ENCODE assay signal across 26 cellular contexts in genomic region chr4:17805580-17805979, GRCh38. TPM values are rescaled to one million over a fixed set of nuclear protein-coding genes. Genes with fewer than 3 reads are reported as not detected.
DNase-seq lines count a peak whose midpoint lies in the region; ATAC-seq and TF ChIP-seq lines count a peak whose summit lies in the region.
"Had no signal": no experiment of that assay in that cellular context is flagged by ENCODE, and none has a peak within 500 bp of the region (broad histone marks: within the 10 kb centered on the region; RNA-seq: fewer than 3 reads in every experiment).

No MANE protein-coding gene starts in this region.

- no peak overlapping the region for H3K27ac Mint-ChIP-seq in stimulated activated naive CD8-positive, alpha-beta T cell treated with anti-CD3 and anti-CD28 coated beads, Interleukin-15, Interleukin-2, amounts not matched to agents 100 ng/mL and 50 ng/mL, for 24 hours
- peak overlapping the region; percentile 39 for H3K27ac Mint-ChIP-seq in activated naive CD8-positive, alpha-beta T cell treated with anti-CD3 and anti-CD28 coated beads, Interleukin-2, amount 50 U/mL, for 24 hours
- H3K27ac Mint-ChIP-seq in CD4-positive, alpha-beta memory T cell: peak overlapping the region in 3 of 7 donors; percentile 4 to 97 (median 15)
- H3K27ac Mint-ChIP-seq: GM23338, HFFc6, neural progenitor cell, progenitor cell of endocrine pancreas had no signal

- peaks cover 65% of the 10 kb centered on the region for H3K36me3 Mint-ChIP-seq in stimulated activated naive CD8-positive, alpha-beta T cell treated with anti-CD3 and anti-CD28 coated beads, Interleukin-15, Interleukin-2, amounts not matched to agents 100 ng/mL and 50 ng/mL, for 24 hours (ENCODE audit: low read depth)
- peaks cover 57% of the 10 kb centered on the region for H3K36me3 Mint-ChIP-seq in activated naive CD8-positive, alpha-beta T cell treated with anti-CD3 and anti-CD28 coated beads, Interleukin-2, amount 50 U/mL, for 24 hours (ENCODE audit: low read depth)
- peaks cover 34 to 58% of the 10 kb centered on the region in 2 donors for H3K36me3 Mint-ChIP-seq in CD4-positive, alpha-beta memory T cell

- in situ Hi-C loops in brain microvascular endothelial cell (cut with HindIII; ENCODE audit: low pct_ligation_motif_present, low sequenced_read_pairs): no loop called here

- CTCF ChIA-PET in CD4-positive, alpha-beta memory T cell (lab: Charles Lee; ENCODE audit: partially characterized antibody): interaction anchor here (1.1 to 6.8 kb wide), 3 partner anchors 11 to 257 kb away, joined by 3 to 57 read pairs (median 28); no protein-coding TSS in a partner anchor

- peak overlapping the region; percentile 26 for H3K4me3 Mint-ChIP-seq in stimulated activated naive CD8-positive, alpha-beta T cell treated with anti-CD3 and anti-CD28 coated beads, Interleukin-15, Interleukin-2, amounts not matched to agents 100 ng/mL and 50 ng/mL, for 24 hours
- no peak overlapping the region for H3K4me3 Mint-ChIP-seq in activated naive CD8-positive, alpha-beta T cell treated with anti-CD3 and anti-CD28 coated beads, Interleukin-2, amount 50 U/mL, for 24 hours
- H3K4me3 Mint-ChIP-seq in CD4-positive, alpha-beta memory T cell: peak overlapping the region in 3 of 8 donors; percentile 38 to 53 (median 40)
- H3K4me3 Mint-ChIP-seq: GM23338, HFFc6, neural progenitor cell had no signal

- H3K4me3 ChIP-seq in left lung: no peak overlapping the region
- H3K4me3 ChIP-seq in brain microvascular endothelial cell (ENCODE audit: low read depth, low read length): no peak overlapping the region
- no peak overlapping the region for H3K4me3 ChIP-seq in CD4-positive, alpha-beta memory T cell (ENCODE audit: low read length in 2 of 2)
- H3K4me3 ChIP-seq: GM23338, lung, neural progenitor cell, sigmoid colon, stomach, tibial artery had no signal

- intact Hi-C loops in left lung (cut with DNase I): no loop called here
- intact Hi-C loops in CD4-positive, alpha-beta memory T cell (cut with micrococcal nuclease): loop anchor here (5.0 kb wide), 1 partner anchor 168 kb away; no protein-coding TSS in a partner anchor

- H3K36me3 ChIP-seq in left lung: peaks cover 0 to 39% of the 10 kb centered on the region in 2 donors
- H3K36me3 ChIP-seq in brain microvascular endothelial cell (replicated peaks): peaks cover 15% of the 10 kb centered on the region
- H3K36me3 ChIP-seq in CD4-positive, alpha-beta memory T cell (ENCODE audit: insufficient read depth, low read length): peaks cover 38% of the 10 kb centered on the region

- H3K4me1 Mint-ChIP-seq in stimulated activated naive CD8-positive, alpha-beta T cell treated with anti-CD3 and anti-CD28 coated beads, Interleukin-15, Interleukin-2, amounts not matched to agents 100 ng/mL and 50 ng/mL, for 24 hours (ENCODE audit: low read depth): peaks cover 50% of the 10 kb centered on the region
- H3K4me1 Mint-ChIP-seq in activated naive CD8-positive, alpha-beta T cell treated with anti-CD3 and anti-CD28 coated beads, Interleukin-2, amount 50 U/mL, for 24 hours: peaks cover 43% of the 10 kb centered on the region
- H3K4me1 Mint-ChIP-seq in CD4-positive, alpha-beta memory T cell: peaks cover 45 to 72% (median 57%) of the 10 kb centered on the region in 4 donors

- H3K4me1 ChIP-seq in left lung: peaks cover 18 to 35% of the 10 kb centered on the region in 2 donors
- peaks cover 46% of the 10 kb centered on the region for H3K4me1 ChIP-seq in CD4-positive, alpha-beta memory T cell (ENCODE audit: insufficient read depth, low read length)

- H3K27me3 ChIP-seq in left lung (no peaks in the 10 kb centered on the region), brain microvascular endothelial cell (replicated peaks) (no peaks in the 10 kb centered on the region)
- no peaks in the 10 kb centered on the region for H3K27me3 ChIP-seq in CD4-positive, alpha-beta memory T cell (ENCODE audit: insufficient read depth, low read length)
- H3K27me3 ChIP-seq: neural progenitor cell, sigmoid colon, stomach, tibial artery had no signal

- TF ChIP-seq CTCF in left lung (IDR thresholded peaks at IDR 0.05) (no peak), brain microvascular endothelial cell (IDR thresholded peaks at IDR 0.05; ENCODE audit: low read depth, low read length, missing control alignments) (no peak)

- no peaks in the 10 kb centered on the region for H3K9me3 Mint-ChIP-seq in stimulated activated naive CD8-positive, alpha-beta T cell treated with anti-CD3 and anti-CD28 coated beads, Interleukin-15, Interleukin-2, amounts not matched to agents 100 ng/mL and 50 ng/mL, for 24 hours
- no peaks in the 10 kb centered on the region for H3K9me3 Mint-ChIP-seq in activated naive CD8-positive, alpha-beta T cell treated with anti-CD3 and anti-CD28 coated beads, Interleukin-2, amount 50 U/mL, for 24 hours
- peaks cover 0 to 1% (median 0%) of the 10 kb centered on the region in 8 donors for H3K9me3 Mint-ChIP-seq in CD4-positive, alpha-beta memory T cell
- H3K9me3 Mint-ChIP-seq: GM23338, HFFc6, neural progenitor cell had no signal

- no peaks in the 10 kb centered on the region for H3K9me3 ChIP-seq in left lung
- no peaks in the 10 kb centered on the region for H3K9me3 ChIP-seq in CD4-positive, alpha-beta memory T cell (ENCODE audit: control insufficient read depth in 1 of 2, low read length in 2 of 2)
- H3K9me3 ChIP-seq: sigmoid colon, stomach, tibial artery had no signal

- no peak for ATAC-seq in stimulated activated naive CD8-positive, alpha-beta T cell treated with anti-CD3 and anti-CD28 coated beads, Interleukin-15, Interleukin-2, amounts not matched to agents 100 U/mL and 50 U/mL, for 24 hours
- ATAC-seq in HG03039 (IDR thresholded peaks at IDR 0.05; ENCODE audit: unreplicated experiment): peak; percentile 20
- ATAC-seq in activated naive CD8-positive, alpha-beta T cell treated with anti-CD3 and anti-CD28 coated beads, Interleukin-2, amount 50 U/mL, for 24 hours: no peak
- no peak for ATAC-seq in left lung
- ATAC-seq: GM23338, Panc1 had no signal

- no peaks in the 10 kb centered on the region for H3K27me3 Mint-ChIP-seq in stimulated activated naive CD8-positive, alpha-beta T cell treated with anti-CD3 and anti-CD28 coated beads, Interleukin-15, Interleukin-2, amounts not matched to agents 100 ng/mL and 50 ng/mL, for 24 hours
- H3K27me3 Mint-ChIP-seq in activated naive CD8-positive, alpha-beta T cell treated with anti-CD3 and anti-CD28 coated beads, Interleukin-2, amount 50 U/mL, for 24 hours: peaks cover under 1% of the 10 kb centered on the region
- H3K27me3 Mint-ChIP-seq in CD4-positive, alpha-beta memory T cell: no peaks in the 10 kb centered on the region
- H3K27me3 Mint-ChIP-seq: progenitor cell of endocrine pancreas had no signal

- no peak overlapping the region for H3K27ac ChIP-seq in left lung
- no peak overlapping the region for H3K27ac ChIP-seq in brain microvascular endothelial cell
- no peak overlapping the region for H3K27ac ChIP-seq in CD4-positive, alpha-beta memory T cell (ENCODE audit: low read depth, low read length)
- H3K27ac ChIP-seq: neural progenitor cell, sigmoid colon, stomach, tibial artery had no signal

- DNase-seq in stimulated activated naive CD8-positive, alpha-beta T cell treated with anti-CD3 and anti-CD28 coated beads, Interleukin-15, Interleukin-2, amounts not matched to agents 100 U/mL and 50 U/mL, for 24 hours: no peak
- DNase-seq in activated naive CD8-positive, alpha-beta T cell treated with anti-CD3 and anti-CD28 coated beads, Interleukin-2, amount 50 U/mL, for 24 hours: no peak
- DNase-seq in left lung (no peak), brain microvascular endothelial cell (no peak)
- no peak for DNase-seq in CD4-positive, alpha-beta memory T cell
- DNase-seq: activated CD4-positive, alpha-beta T cell treated with anti-CD3 and anti-CD28 coated beads for 1 hour; activated effector memory CD4-positive, alpha-beta T cell treated with anti-CD3 and anti-CD28 coated beads, Interleukin-2, amount 50 U/mL, for 16 hours; erythroblast; GF-D8; head of caudate nucleus; HFFc6; kidney glomerular epithelial cell; NCI-H1694 treated with DMSO at 0.1 percent for 48 hours; NCI-H524 treated with DMSO at 0.1 percent for 48 hours; SIG-M5; sigmoid colon; stomach; tibial artery had no signal

- POLR2A ChIA-PET in CD4-positive, alpha-beta memory T cell (lab: Charles Lee; ENCODE audit: partially characterized antibody): interaction anchor here (1.0 kb wide), 1 partner anchor 12 kb away, joined by 3 read pairs; no protein-coding TSS in a partner anchor

RNA-seq across cellular contexts. Expression of gene DCAF16, which starts 5.0 kb away (rescaled TPM):
- 10 to 100 TPM; 23.1 to 24.1 TPM for total RNA-seq in left lung
- total RNA-seq in CD4-positive, alpha-beta memory T cell: 10 to 100 TPM; 74.7 to 74.9 TPM
- 10 to 100 TPM; 13.4 to 20.2 TPM for polyA plus RNA-seq in CD4-positive, alpha-beta memory T cell

RNA-seq across cellular contexts. Expression of gene NCAPG, which starts 5.2 kb away (rescaled TPM):
- total RNA-seq in left lung: 1 to 10 TPM; 3.0 to 6.6 TPM
- under 1 TPM; 0.20 to 0.83 TPM for total RNA-seq in CD4-positive, alpha-beta memory T cell
- under 1 TPM in 1 of 2 donors, not detected in 1; 0.37 TPM for polyA plus RNA-seq in CD4-positive, alpha-beta memory T cell

RNA-seq across cellular contexts. Expression of gene FAM184B, which starts 24.2 kb away (rescaled TPM):
- total RNA-seq in left lung: under 1 TPM; 0.06 to 0.18 TPM
- total RNA-seq in CD4-positive, alpha-beta memory T cell: not detected
- not detected for polyA plus RNA-seq in CD4-positive, alpha-beta memory T cell
- total RNA-seq: fibroblast of villous mesenchyme, sigmoid colon had no signal
